8 cellular contexts compared by ENCODE assay signal in the genomic region with DNA sequence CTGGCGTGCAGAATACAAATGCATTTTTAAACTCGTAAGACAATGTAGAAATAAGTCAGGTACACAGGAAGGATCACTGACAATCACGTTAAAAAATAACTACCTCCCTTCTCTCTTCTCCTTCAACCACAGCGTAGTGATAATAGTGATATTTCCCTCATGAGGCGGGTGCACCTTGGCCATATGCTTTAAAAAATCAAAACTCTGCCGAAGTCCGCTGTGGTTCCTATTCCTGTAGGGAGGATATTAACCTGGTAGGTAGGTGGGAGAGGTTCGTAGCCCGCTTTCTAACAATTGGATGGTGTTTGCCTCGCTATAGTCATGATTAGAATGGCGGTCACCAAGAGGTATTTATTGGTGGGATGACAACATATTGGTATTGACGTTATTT. TPM values are rescaled to one million over a fixed set of nuclear protein-coding genes. Genes with fewer than 3 reads are reported as not detected.
DNase-seq lines count a peak whose midpoint lies in the region; ATAC-seq and TF ChIP-seq lines count a peak whose summit lies in the region.

No MANE protein-coding gene starts in this region.

- peaks cover 38 to 47% of the 10 kb centered on the region in 2 experiments for H3K4me1 Mint-ChIP-seq in H9

- no peak overlapping the region for H4K8ac ChIP-seq in H9 (replicated peaks; ENCODE audit: insufficient read length, low read depth, low read length)

- H3K18ac ChIP-seq in H9 (ENCODE audit: insufficient read length, low read depth, low read length), result no peak overlapping the region

- H3K23me2 ChIP-seq in H9 (ENCODE audit: insufficient read length, low read depth, low read length, poor library complexity, severe bottlenecking), result peaks cover 4% of the 10 kb centered on the region

- H3K27me3 Mint-ChIP-seq in H9 (ENCODE audit: low read depth), result peaks cover 40% of the 10 kb centered on the region

- H3K4me3 ChIP-seq in WERI-Rb-1 (ENCODE audit: low read depth, low read length), result peak overlapping the region; percentile 75
- H3K4me3 ChIP-seq in hepatocyte, result peak overlapping the region; percentile 82
- H3K4me3 ChIP-seq in skeletal muscle satellite cell (ENCODE audit: low read length), result peak overlapping the region; percentile 75

- no peak for TF ChIP-seq CTCF in H9 (conservative IDR thresholded peaks at IDR 0.05)
- TF ChIP-seq CTCF in WERI-Rb-1 (IDR thresholded peaks at IDR 0.05; ENCODE audit: low read depth, low read length), result no peak
- no peak for TF ChIP-seq CTCF in hepatocyte (IDR thresholded peaks at IDR 0.05; ENCODE audit: poor library complexity)

- no peak overlapping the region for H3K56ac ChIP-seq in H9 (ENCODE audit: insufficient read length, low read depth, low read length)

- H3K9me3 Mint-ChIP-seq in H9, result no peaks in the 10 kb centered on the region

- H3K4ac ChIP-seq in H9 (ENCODE audit: low read depth, low read length), result no peak overlapping the region

- DNase-seq in H9 (no peak), WERI-Rb-1 (no peak), hepatocyte (ENCODE audit: low spot score) (no peak), UCSD-AML1 (lab: John Stamatoyannopoulos, UW; ENCODE audit: unreplicated experiment) (no peak), DMS114 treated with DMSO at 0.1 percent for 48 hours (lab: John Stamatoyannopoulos, UW; ENCODE audit: unreplicated experiment) (no peak), HK-2 (ENCODE audit: unreplicated experiment) (no peak)

- no peak overlapping the region for H3K14ac ChIP-seq in H9 (ENCODE audit: insufficient read depth, low read length)

- H3K9ac ChIP-seq in H9 (ENCODE audit: extremely low read depth, insufficient read length, low read length) (no peak overlapping the region), skeletal muscle satellite cell (ENCODE audit: low read depth, low read length) (peak overlapping the region; percentile 28)

- no peak overlapping the region for H2AK5ac ChIP-seq in H9 (ENCODE audit: insufficient read length, low read length)

- H3K9me2 ChIP-seq in hepatocyte (replicated peaks; ENCODE audit: insufficient read depth), result no peaks in the 10 kb centered on the region

- H4K20me1 ChIP-seq in H9 (ENCODE audit: control insufficient read depth, insufficient read depth, insufficient read length) (no peaks in the 10 kb centered on the region), hepatocyte (ENCODE audit: insufficient read depth, poor library complexity, severe bottlenecking) (no peaks in the 10 kb centered on the region)

- peak overlapping the region; percentile 61 for H3K4me2 ChIP-seq in H9 (ENCODE audit: insufficient read depth, insufficient read length, low read length)
- peak overlapping the region; percentile 87 for H3K4me2 ChIP-seq in hepatocyte
- peak overlapping the region; percentile 85 for H3K4me2 ChIP-seq in skeletal muscle satellite cell (ENCODE audit: low read length)

- H2AFZ ChIP-seq in H9 (ENCODE audit: low read length), result no peak overlapping the region
- peak overlapping the region; percentile 72 for H2AFZ ChIP-seq in hepatocyte

- no peak overlapping the region for H2BK12ac ChIP-seq in H9 (ENCODE audit: insufficient read length, low read depth, low read length)

- WGBS in H9 (ENCODE audit: extremely low coverage, insufficient read length, low lambda C conversion rate), result no CpG with 5 or more reads among the region's 12 CpGs
- WGBS in hepatocyte (ENCODE audit: low lambda C conversion rate, missing lambda C conversion rate), result 17% methylated on average over 12 of the region's 12 CpGs

- H3K9me3 ChIP-seq in H9 (ENCODE audit: control insufficient read depth, low read depth, low read length) (no peaks in the 10 kb centered on the region), WERI-Rb-1 (ENCODE audit: severe bottlenecking) (no peaks in the 10 kb centered on the region), hepatocyte (ENCODE audit: low read depth) (no peaks in the 10 kb centered on the region), skeletal muscle satellite cell (replicated peaks; ENCODE audit: low read length) (no peaks in the 10 kb centered on the region)

- no peak overlapping the region for H2BK15ac ChIP-seq in H9 (ENCODE audit: low read depth, low read length)

- no peak for ATAC-seq in HG03565 (IDR thresholded peaks at IDR 0.05; ENCODE audit: unreplicated experiment)

- no peak overlapping the region for H2BK20ac ChIP-seq in H9 (ENCODE audit: low read depth, low read length, poor library complexity, severe bottlenecking)

- no peaks in the 10 kb centered on the region for H3K36me3 Mint-ChIP-seq in H9 (ENCODE audit: insufficient read depth in 1 of 3, low read depth in 3 of 3)

- no peak overlapping the region for H3T11ph ChIP-seq in H9 (ENCODE audit: low read length)

- H3K79me2 ChIP-seq in H9 (ENCODE audit: insufficient read depth, low read length) (no peaks in the 10 kb centered on the region), hepatocyte (peaks cover 2% of the 10 kb centered on the region)

- no peak overlapping the region for H2BK5ac ChIP-seq in H9 (ENCODE audit: insufficient read length, low read length)

- no peaks in the 10 kb centered on the region for H3K36me3 ChIP-seq in WERI-Rb-1
- no peaks in the 10 kb centered on the region for H3K36me3 ChIP-seq in hepatocyte (replicated peaks; ENCODE audit: insufficient read depth, low read depth)
- H3K36me3 ChIP-seq in skeletal muscle satellite cell (ENCODE audit: insufficient read depth, low read length), result no peaks in the 10 kb centered on the region

- H3K27ac ChIP-seq in H9 (ENCODE audit: insufficient read length, low read depth, low read length), result no peak overlapping the region
- H3K27ac ChIP-seq in WERI-Rb-1, result no peak overlapping the region; the same call in 1 of the 2 replicates
- peak overlapping the region; percentile 31 for H3K27ac ChIP-seq in hepatocyte

- H3K27ac Mint-ChIP-seq in H9, result no peak overlapping the region

- H3K4me1 ChIP-seq in H9 (ENCODE audit: insufficient read depth, low read length), result peaks cover 5% of the 10 kb centered on the region; the same call in 1 of the 2 replicates
- peaks cover 10% of the 10 kb centered on the region for H3K4me1 ChIP-seq in hepatocyte (ENCODE audit: insufficient read depth)
- H3K4me1 ChIP-seq in skeletal muscle satellite cell (ENCODE audit: control insufficient read depth, insufficient read depth, low read length), result peaks cover 5% of the 10 kb centered on the region

- no peaks in the 10 kb centered on the region; the same call in 1 of the 2 replicates for H3K27me3 ChIP-seq in H9 (ENCODE audit: insufficient read depth, low read length)
- H3K27me3 ChIP-seq in WERI-Rb-1 (ENCODE audit: insufficient read depth, low read depth, severe bottlenecking), result no peaks in the 10 kb centered on the region
- H3K27me3 ChIP-seq in hepatocyte, result peaks cover 12% of the 10 kb centered on the region
- H3K27me3 ChIP-seq in skeletal muscle satellite cell (ENCODE audit: control insufficient read depth, insufficient read depth, low read length), result peaks cover 29% of the 10 kb centered on the region

- no peak overlapping the region for H4K91ac ChIP-seq in H9 (ENCODE audit: insufficient read length, low read depth, low read length)

- H3K4me3 Mint-ChIP-seq in H9, result peak overlapping the region; percentile 74 to 87

- no peak overlapping the region for H4K5ac ChIP-seq in H9 (ENCODE audit: insufficient read length, low read depth, low read length)

- no peak overlapping the region for H2BK120ac ChIP-seq in H9 (ENCODE audit: low read depth, low read length, poor library complexity, severe bottlenecking)

- H3K23ac ChIP-seq in H9 (ENCODE audit: insufficient read length, low read depth, low read length), result no peak overlapping the region

- H3K79me1 ChIP-seq in H9 (ENCODE audit: insufficient read depth, low read depth, low read length, poor library complexity, severe bottlenecking), result no peaks in the 10 kb centered on the region

RNA-seq across cellular contexts. Expression of a gene that starts 0.7 kb away (rescaled TPM):
- total RNA-seq in H9 (2021), result not detected in 2 replicates
- total RNA-seq in hepatocyte, result 3.0 and 3.3 TPM in 2 replicates
- 4.0 and 5.6 TPM in 2 replicates for polyA plus RNA-seq in hepatocyte
- 2.0 and 2.6 TPM in 2 replicates for total RNA-seq in skeletal muscle satellite cell (2012; rRNA removed)
